8 cellular contexts compared by ENCODE assay signal in the genomic region with DNA sequence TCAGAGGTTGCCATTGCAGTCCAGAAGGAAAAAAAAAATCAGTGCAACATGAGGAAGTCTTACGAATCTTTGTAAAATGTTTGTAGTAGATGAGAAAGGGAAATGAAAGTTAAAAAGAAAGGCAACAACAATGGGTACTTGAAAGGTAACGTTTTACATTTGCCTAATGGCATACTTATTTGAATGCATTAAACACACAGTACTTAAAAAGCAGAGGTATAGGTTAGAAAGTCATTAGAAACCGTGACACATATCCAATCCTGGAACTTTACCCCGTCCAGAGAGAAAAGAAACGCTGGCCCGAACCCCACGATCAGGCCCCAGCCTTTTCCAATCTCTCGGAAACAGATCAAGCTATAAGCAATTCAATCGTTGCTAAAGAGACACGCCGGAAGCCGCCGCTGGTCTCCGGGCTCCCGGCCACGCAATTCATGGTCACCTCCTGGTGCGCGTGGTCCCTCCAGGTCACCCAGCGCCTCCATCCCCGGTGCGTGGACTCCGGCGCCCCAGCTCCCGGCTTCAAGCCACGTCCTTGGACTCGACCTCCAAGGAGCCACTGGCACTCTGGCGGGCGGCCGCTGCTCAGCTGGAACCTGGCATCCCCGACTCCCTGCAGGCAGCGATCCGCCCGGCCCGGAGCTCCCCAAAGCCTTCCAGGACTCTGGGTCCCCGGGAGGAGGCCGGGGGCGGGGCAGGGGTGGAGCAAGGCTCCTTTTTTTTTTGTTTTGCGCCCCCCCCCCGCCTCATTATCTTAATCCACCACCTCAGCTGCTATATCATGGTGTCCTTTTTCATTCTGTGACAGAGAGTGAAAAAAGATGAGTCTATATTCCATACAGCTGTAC. TPM values are rescaled to one million over a fixed set of nuclear protein-coding genes. Genes with fewer than 3 reads are reported as not detected.
A peak's percentile ranks its signal among the peaks of the same experiment; 100 is the strongest.
DNase-seq lines count a peak whose midpoint lies in the region; ATAC-seq and TF ChIP-seq lines count a peak whose summit lies in the region.

Gene SLC18B1, minus strand, starts transcription at position 663 of the 845 bp plus-strand sequence. Its CDS starts 181 bp downstream, at position 482.

- TF ChIP-seq CTCF in BE2C (IDR thresholded peaks at IDR 0.05; ENCODE audit: low read depth, low read length), result no peak
- no peak for TF ChIP-seq CTCF in vagina (IDR thresholded peaks at IDR 0.05)

- no peak for TF ChIP-seq POLR2A in vagina (IDR thresholded peaks at IDR 0.05)

- DNase-seq in BE2C (peak; percentile 51), RKO (ENCODE audit: low spot score) (peak; percentile 73), globus pallidus (ENCODE audit: low spot score) (peak; percentile 66), vagina (ENCODE audit: extremely low spot score in 2 of 2) (no peak)
- peak; percentile 68 for DNase-seq in activated naive CD4-positive, alpha-beta T cell treated with anti-CD3 and anti-CD28 coated beads, Interleukin-2, amount 10 ng/mL, durations not matched to agents 7 days and 5 days

- H3K4me3 ChIP-seq in BE2C (ENCODE audit: low read depth, low read length) (peak within 1 kb of the TSS; percentile 81), neuron (ENCODE audit: low read length) (peak within 1 kb of the TSS; percentile 67), vagina (peak within 1 kb of the TSS in 1 of 2 donors; percentile 80)

- H3K36me3 ChIP-seq in BE2C (peaks cover 3% of the 10 kb centered on the region; the same call in 1 of the 2 replicates), neuron (ENCODE audit: insufficient read depth, low read length) (no peaks in the 10 kb centered on the region), vagina (no peaks in the 10 kb centered on the region)

- intact Hi-C loops in vagina (cut with DNase I), result no loop called here

- H3K27ac Mint-ChIP-seq in activated naive CD4-positive, alpha-beta T cell treated with anti-CD3 and anti-CD28 coated beads, Interleukin-2, amount 10 ng/mL, durations not matched to agents 7 days and 5 days, result peak within 1 kb of the TSS; percentile 90

- CTCF ChIA-PET in activated naive CD4-positive, alpha-beta T cell treated with anti-CD3 and anti-CD28 coated beads, Interleukin-2, amount 10 ng/mL, durations not matched to agents 7 days and 5 days (lab: Charles Lee), result interaction anchor here (0.7 to 3.0 kb wide), 14 partner anchors 10 to 268 kb away, joined by 3 to 25 read pairs (median 4); partner anchors contain the start of gene RPS12

- H3K27me3 ChIP-seq in BE2C, result no peaks in the 10 kb centered on the region
- H3K27me3 ChIP-seq in neuron (ENCODE audit: insufficient read depth, low read length), result no peaks in the 10 kb centered on the region
- H3K27me3 ChIP-seq in vagina, result no peaks in the 10 kb centered on the region

- H3K9me3 ChIP-seq in BE2C (no peaks in the 10 kb centered on the region), neuron (ENCODE audit: low read length) (no peaks in the 10 kb centered on the region), vagina (no peaks in the 10 kb centered on the region)

- H3K36me3 Mint-ChIP-seq in activated naive CD4-positive, alpha-beta T cell treated with anti-CD3 and anti-CD28 coated beads, Interleukin-2, amount 10 ng/mL, durations not matched to agents 7 days and 5 days, result peaks cover 3% of the 10 kb centered on the region

- no peaks in the 10 kb centered on the region for H3K4me1 ChIP-seq in BE2C
- peaks cover 4% of the 10 kb centered on the region for H3K4me1 ChIP-seq in neuron (ENCODE audit: insufficient read depth, low read length)
- peaks cover 8% of the 10 kb centered on the region for H3K4me1 ChIP-seq in vagina

- H3K4me3 Mint-ChIP-seq in activated naive CD4-positive, alpha-beta T cell treated with anti-CD3 and anti-CD28 coated beads, Interleukin-2, amount 10 ng/mL, durations not matched to agents 7 days and 5 days, result no peak within 1 kb of the TSS

- H3K4me1 Mint-ChIP-seq in activated naive CD4-positive, alpha-beta T cell treated with anti-CD3 and anti-CD28 coated beads, Interleukin-2, amount 10 ng/mL, durations not matched to agents 7 days and 5 days, result peaks cover 23% of the 10 kb centered on the region

- H2AFZ ChIP-seq in neuron (ENCODE audit: low read depth, low read length), result peak within 1 kb of the TSS; percentile 100

- ATAC-seq in GM18873 (IDR thresholded peaks at IDR 0.05; ENCODE audit: low FRiP score, unreplicated experiment) (peak; percentile 41), HG03095 (IDR thresholded peaks at IDR 0.05; ENCODE audit: unreplicated experiment) (peak; percentile 41)

- H3K27ac ChIP-seq in vagina, result peak within 1 kb of the TSS; percentile 76

- H3K9me3 Mint-ChIP-seq in activated naive CD4-positive, alpha-beta T cell treated with anti-CD3 and anti-CD28 coated beads, Interleukin-2, amount 10 ng/mL, durations not matched to agents 7 days and 5 days, result no peaks in the 10 kb centered on the region

- no peaks in the 10 kb centered on the region for H3K27me3 Mint-ChIP-seq in activated naive CD4-positive, alpha-beta T cell treated with anti-CD3 and anti-CD28 coated beads, Interleukin-2, amount 10 ng/mL, durations not matched to agents 7 days and 5 days

RNA-seq across cellular contexts. Expression of gene SLC18B1, which starts in this region (rescaled TPM):
- 1.3 TPM for polyA plus RNA-seq in BE2C (2012; ENCODE audit: insufficient read depth, insufficient read length, low read depth)
- total RNA-seq in vagina, result 6.4 TPM

Comparison
In these comparisons a context has a peak if more than half of its experiments do, and no peak if none do; other contexts are left out.
1. DNase-seq: peak in BE2C (single experiment), RKO (single experiment), activated naive CD4-positive, alpha-beta T cell treated with anti-CD3 and anti-CD28 coated beads, Interleukin-2, amount 10 ng/mL, durations not matched to agents 7 days and 5 days (single experiment) and globus pallidus (single experiment); none in vagina (0 of 2).